In genomic region chr14:102096569-102097188, GRCh38 we compare ENCODE assay signal across 8 cellular contexts. TPM values are rescaled to one million over a fixed set of nuclear protein-coding genes. Genes with fewer than 3 reads are reported as not detected.
DNase-seq lines count a peak whose midpoint lies in the region; ATAC-seq, FAIRE-seq and TF ChIP-seq lines count a peak whose summit lies in the region.

No MANE protein-coding gene starts in this region.

- TF ChIP-seq POLR2A in endothelial cell of umbilical vein (IDR thresholded peaks at IDR 0.05; ENCODE audit: low read depth, low read length) = no peak

- no peaks in the 10 kb centered on the region for H3K27me3 ChIP-seq in BLaER1 treated with 17β-estradiol and CSF1 and Interleukin-3, amounts not matched to agents 10 nM and 100 nM
- no peaks in the 10 kb centered on the region for H3K27me3 ChIP-seq in endothelial cell of umbilical vein (ENCODE audit: control insufficient read depth in 2 of 2, insufficient read depth in 2 of 2, low read length in 2 of 2)

- H3K9ac ChIP-seq in BLaER1 treated with 17β-estradiol and CSF1 and Interleukin-3, amounts not matched to agents 10 nM and 100 nM = peak overlapping the region in 5 of 11 experiments; percentile 8 to 42 (median 31); a peak in 3 of 22 replicates
- no peak overlapping the region for H3K9ac ChIP-seq in endothelial cell of umbilical vein (replicated peaks; ENCODE audit: extremely low read depth, insufficient read depth, low read length)

- peak; percentile 93 for FAIRE-seq in endothelial cell of umbilical vein (lab: Jason Lieb, UNC)

- no peak overlapping the region for H3K4me3 ChIP-seq in BLaER1 treated with 17β-estradiol and CSF1 and Interleukin-3, amounts not matched to agents 10 nM and 100 nM
- no peak overlapping the region for H3K4me3 ChIP-seq in endothelial cell of umbilical vein (replicated peaks in 1 of 3; ENCODE audit: insufficient read depth in 1 of 3, low read depth in 1 of 3, low read length in 3 of 3)

- CTCF ChIA-PET in endothelial cell of umbilical vein (lab: Charles Lee) = interaction anchor here (0.5 to 5.0 kb wide), 24 partner anchors 9 to 389 kb away, joined by 3 to 87 read pairs (median 4); no protein-coding TSS in a partner anchor

- peak overlapping the region; percentile 23 for H2AFZ ChIP-seq in endothelial cell of umbilical vein (ENCODE audit: low read depth, low read length)

- no peak for ATAC-seq in GM21786 (IDR thresholded peaks at IDR 0.05; ENCODE audit: unreplicated experiment)

- peak; percentile 81 to 88 for TF ChIP-seq CTCF in endothelial cell of umbilical vein (IDR thresholded peaks at IDR 0.05; ENCODE audit: extremely low read depth in 1 of 2, insufficient read depth in 1 of 2, low read depth in 1 of 2, low read length in 2 of 2)

- peaks cover 6 to 18% (median 15%) of the 10 kb centered on the region in 10 experiments; a peak in 17 of 20 replicates for H3K4me1 ChIP-seq in BLaER1 treated with 17β-estradiol and CSF1 and Interleukin-3, amounts not matched to agents 10 nM and 100 nM
- no peaks in the 10 kb centered on the region for H3K4me1 ChIP-seq in endothelial cell of umbilical vein (ENCODE audit: control insufficient read depth, extremely low read depth, insufficient read depth, low read length)

- intact Hi-C loops in endothelial cell of umbilical vein (cut with micrococcal nuclease) = loop anchor here (1.0 to 10.0 kb wide), 6 partner anchors 9 to 392 kb away; partner anchors contain the start of gene HSP90AA1

- H4K20me1 ChIP-seq in BLaER1 treated with 17β-estradiol and CSF1 and Interleukin-3, amounts not matched to agents 10 nM and 100 nM = no peaks in the 10 kb centered on the region
- H4K20me1 ChIP-seq in endothelial cell of umbilical vein (replicated peaks; ENCODE audit: control insufficient read depth, extremely low read depth, insufficient read depth, low read length) = no peaks in the 10 kb centered on the region

- no peak overlapping the region for H3K27ac ChIP-seq in BLaER1 treated with 17β-estradiol and CSF1 and Interleukin-3, amounts not matched to agents 10 nM and 100 nM
- H3K27ac ChIP-seq in endothelial cell of umbilical vein (ENCODE audit: insufficient read depth, low read depth, low read length) = no peak overlapping the region

- dilution Hi-C loops in endothelial cell of umbilical vein (cut with MboI; ENCODE audit: extremely low pct_ligation_motif_present, low sequenced_read_pairs) = no loop called here

- H3K4me2 ChIP-seq in BLaER1 treated with 17β-estradiol and CSF1 and Interleukin-3, amounts not matched to agents 10 nM and 100 nM = peak overlapping the region in 6 of 11 experiments; percentile 2 to 32 (median 22); a peak in 7 of 22 replicates
- H3K4me2 ChIP-seq in endothelial cell of umbilical vein (ENCODE audit: insufficient read depth, low read length) = no peak overlapping the region

- H3K9me3 ChIP-seq in BLaER1 treated with 17β-estradiol and CSF1 and Interleukin-3, amounts not matched to agents 10 nM and 100 nM (replicated peaks in 1 of 11) = no peaks in the 10 kb centered on the region
- no peaks in the 10 kb centered on the region for H3K9me3 ChIP-seq in endothelial cell of umbilical vein (replicated peaks; ENCODE audit: control insufficient read depth, insufficient read depth, low read length)

- BruUV-seq in endothelial cell of umbilical vein (replicated peaks; lab: Mats Ljungman, UMichigan) = no TSS peak

- no peaks in the 10 kb centered on the region for H3K79me2 ChIP-seq in endothelial cell of umbilical vein (ENCODE audit: control insufficient read depth, insufficient read depth, low read length)

- no peaks in the 10 kb centered on the region for H3K9me1 ChIP-seq in endothelial cell of umbilical vein (replicated peaks; ENCODE audit: control insufficient read depth, extremely low read depth, insufficient read depth, low read length)

- POLR2A ChIA-PET in endothelial cell of umbilical vein (lab: Charles Lee) = interaction anchor here (1.5 kb wide), 1 partner anchor 33 kb away, joined by 3 read pairs; no protein-coding TSS in a partner anchor

- DNase-seq in HK-2 (ENCODE audit: unreplicated experiment) = peak; percentile 70
- peak; percentile 87 for DNase-seq in NCI-H82 (lab: John Stamatoyannopoulos, UW)
- DNase-seq in activated CD8-positive, alpha-beta memory T cell treated with anti-CD3 and anti-CD28 coated beads, Interleukin-2, amount 50 U/mL, for 4 hours = peak; percentile 79
- DNase-seq in endothelial cell of umbilical vein (ENCODE audit: low read depth, low spot score) = peak; percentile 79
- DNase-seq in middle frontal gyrus (ENCODE audit: extremely low spot score, low spot score) = peak; percentile 74
- peak; percentile 54 to 59 for DNase-seq in stimulated activated CD8-positive, alpha-beta memory T cell treated with anti-CD3 and anti-CD28 coated beads, Interleukin-2, amount 100 ng/mL, for 48 hours (ENCODE audit: low read depth in 2 of 2)

- H3K36me3 ChIP-seq in BLaER1 treated with 17β-estradiol and CSF1 and Interleukin-3, amounts not matched to agents 10 nM and 100 nM = peaks cover 0 to 7% (median 0%) of the 10 kb centered on the region in 11 experiments; a peak in 2 of 22 replicates
- H3K36me3 ChIP-seq in endothelial cell of umbilical vein (ENCODE audit: control insufficient read depth in 2 of 2, extremely low read depth in 1 of 2, insufficient read depth in 2 of 2, low read length in 2 of 2) = no peaks in the 10 kb centered on the region

TF ChIP-seq in endothelial cell of umbilical vein, 7 proteins besides CTCF, POLR2A, EP300 and RAD21:
- no peak for TF ChIP-seq POLR2AphosphoS5 (IDR thresholded peaks at IDR 0.05; ENCODE audit: insufficient read depth, low read depth, low read length)
- TF ChIP-seq GATA2 (IDR thresholded peaks at IDR 0.05; ENCODE audit: insufficient read depth, insufficient read length, low read depth, low read length) = no peak
- no peak for TF ChIP-seq FOS (IDR thresholded peaks at IDR 0.05; ENCODE audit: borderline replicate concordance, insufficient read depth, low read length)
- no peak for TF ChIP-seq EZH2 (IDR thresholded peaks at IDR 0.05; ENCODE audit: borderline replicate concordance, low read depth, low read length, severe bottlenecking)
- TF ChIP-seq JUN (IDR thresholded peaks at IDR 0.05; ENCODE audit: borderline replicate concordance, insufficient read depth, insufficient read length, low read depth) = no peak
- no peak for TF ChIP-seq MAX (IDR thresholded peaks at IDR 0.05; ENCODE audit: insufficient read depth, insufficient read length)
- no peak for TF ChIP-seq MYC (IDR thresholded peaks at IDR 0.05; ENCODE audit: low read depth, low read length)

RNA-seq across cellular contexts. Expression of gene HSP90AA1, which starts 9.8 kb away (rescaled TPM):
- 504 and 540 TPM in 2 replicates for total RNA-seq in endothelial cell of umbilical vein
- polyA plus RNA-seq in endothelial cell of umbilical vein = 140 and 266 TPM in 2 replicates
- polyA plus RNA-seq in endothelial cell of umbilical vein (2011; cell fraction: cytosol; rRNA removed) = 338 and 370 TPM in 2 replicates
- 186 and 288 TPM in 2 replicates for polyA plus RNA-seq in endothelial cell of umbilical vein (2011; cell fraction: nucleus; rRNA removed)
- polyA plus RNA-seq in endothelial cell of umbilical vein (2012) = 486 and 1,108 TPM in 2 replicates
- 318 and 373 TPM in 2 replicates for polyA minus RNA-seq in endothelial cell of umbilical vein
- 710 TPM for polyA minus RNA-seq in endothelial cell of umbilical vein (2011; cell fraction: cytosol; rRNA and poly(A)+ RNA removed)
- 107 and 168 TPM in 2 replicates for polyA minus RNA-seq in endothelial cell of umbilical vein (2011; cell fraction: nucleus; rRNA and poly(A)+ RNA removed)

RNA-seq across cellular contexts. Expression of gene WDR20, which starts 43.0 kb away (rescaled TPM):
- total RNA-seq in endothelial cell of umbilical vein = 22.4 and 23.6 TPM in 2 replicates
- polyA plus RNA-seq in endothelial cell of umbilical vein = 11.9 and 12.2 TPM in 2 replicates
- 12.3 and 14.5 TPM in 2 replicates for polyA plus RNA-seq in endothelial cell of umbilical vein (2011; cell fraction: cytosol; rRNA removed)
- 24.8 and 25.0 TPM in 2 replicates for polyA plus RNA-seq in endothelial cell of umbilical vein (2011; cell fraction: nucleus; rRNA removed)
- 13.0 and 14.6 TPM in 2 replicates for polyA plus RNA-seq in endothelial cell of umbilical vein (2012)
- 28.9 and 29.8 TPM in 2 replicates for polyA minus RNA-seq in endothelial cell of umbilical vein
- 12.9 TPM for polyA minus RNA-seq in endothelial cell of umbilical vein (2011; cell fraction: cytosol; rRNA and poly(A)+ RNA removed)
- 29.1 TPM in 2 replicates for polyA minus RNA-seq in endothelial cell of umbilical vein (2011; cell fraction: nucleus; rRNA and poly(A)+ RNA removed)
